Comparison of ENCODE assay signal across 3 cellular contexts in the genomic region with DNA sequence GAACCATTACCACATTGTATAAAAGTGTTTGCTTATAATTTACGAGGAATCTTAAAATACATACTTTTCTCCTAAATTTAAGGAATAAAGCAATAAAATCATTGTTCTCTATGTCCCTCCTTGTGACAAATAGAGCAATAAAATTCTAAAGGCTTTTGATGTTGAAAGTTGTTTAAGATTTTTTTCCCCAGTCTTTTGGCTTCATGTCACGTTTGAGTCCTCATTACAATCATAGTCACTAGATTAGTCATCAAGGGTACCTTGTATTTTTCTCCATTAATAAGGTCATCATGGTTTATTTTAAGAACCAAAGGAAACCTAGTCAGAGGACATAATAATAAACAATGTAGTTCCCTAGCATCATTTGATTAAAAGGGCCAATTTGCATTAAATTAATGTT.
TF ChIP-seq lines count a peak whose summit lies in the region.

No MANE protein-coding gene starts in this region.

TF ChIP-seq in SK-N-SH, 30 proteins besides CTCF, POLR2A, EP300 and RAD21:
- TF ChIP-seq, protein P1, sequence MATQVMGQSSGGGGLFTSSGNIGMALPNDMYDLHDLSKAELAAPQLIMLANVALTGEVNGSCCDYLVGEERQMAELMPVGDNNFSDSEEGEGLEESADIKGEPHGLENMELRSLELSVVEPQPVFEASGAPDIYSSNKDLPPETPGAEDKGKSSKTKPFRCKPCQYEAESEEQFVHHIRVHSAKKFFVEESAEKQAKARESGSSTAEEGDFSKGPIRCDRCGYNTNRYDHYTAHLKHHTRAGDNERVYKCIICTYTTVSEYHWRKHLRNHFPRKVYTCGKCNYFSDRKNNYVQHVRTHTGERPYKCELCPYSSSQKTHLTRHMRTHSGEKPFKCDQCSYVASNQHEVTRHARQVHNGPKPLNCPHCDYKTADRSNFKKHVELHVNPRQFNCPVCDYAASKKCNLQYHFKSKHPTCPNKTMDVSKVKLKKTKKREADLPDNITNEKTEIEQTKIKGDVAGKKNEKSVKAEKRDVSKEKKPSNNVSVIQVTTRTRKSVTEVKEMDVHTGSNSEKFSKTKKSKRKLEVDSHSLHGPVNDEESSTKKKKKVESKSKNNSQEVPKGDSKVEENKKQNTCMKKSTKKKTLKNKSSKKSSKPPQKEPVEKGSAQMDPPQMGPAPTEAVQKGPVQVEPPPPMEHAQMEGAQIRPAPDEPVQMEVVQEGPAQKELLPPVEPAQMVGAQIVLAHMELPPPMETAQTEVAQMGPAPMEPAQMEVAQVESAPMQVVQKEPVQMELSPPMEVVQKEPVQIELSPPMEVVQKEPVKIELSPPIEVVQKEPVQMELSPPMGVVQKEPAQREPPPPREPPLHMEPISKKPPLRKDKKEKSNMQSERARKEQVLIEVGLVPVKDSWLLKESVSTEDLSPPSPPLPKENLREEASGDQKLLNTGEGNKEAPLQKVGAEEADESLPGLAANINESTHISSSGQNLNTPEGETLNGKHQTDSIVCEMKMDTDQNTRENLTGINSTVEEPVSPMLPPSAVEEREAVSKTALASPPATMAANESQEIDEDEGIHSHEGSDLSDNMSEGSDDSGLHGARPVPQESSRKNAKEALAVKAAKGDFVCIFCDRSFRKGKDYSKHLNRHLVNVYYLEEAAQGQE (IDR thresholded peaks at IDR 0.05; ENCODE audit: low read depth, low read length) = no peak
- no peak for TF ChIP-seq CHD2 (IDR thresholded peaks at IDR 0.05; ENCODE audit: low read length, partially characterized antibody)
- TF ChIP-seq MEF2A (IDR thresholded peaks at IDR 0.05; ENCODE audit: borderline replicate concordance, low read depth) = peak; percentile 69; the same call in 1 of the 2 replicates
- TF ChIP-seq TCF12 (IDR thresholded peaks at IDR 0.05) = peak; percentile 14; the same call in 1 of the 2 replicates
- TF ChIP-seq, protein P2, sequence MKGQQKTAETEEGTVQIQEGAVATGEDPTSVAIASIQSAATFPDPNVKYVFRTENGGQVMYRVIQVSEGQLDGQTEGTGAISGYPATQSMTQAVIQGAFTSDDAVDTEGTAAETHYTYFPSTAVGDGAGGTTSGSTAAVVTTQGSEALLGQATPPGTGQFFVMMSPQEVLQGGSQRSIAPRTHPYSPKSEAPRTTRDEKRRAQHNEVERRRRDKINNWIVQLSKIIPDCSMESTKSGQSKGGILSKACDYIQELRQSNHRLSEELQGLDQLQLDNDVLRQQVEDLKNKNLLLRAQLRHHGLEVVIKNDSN (IDR thresholded peaks at IDR 0.05; ENCODE audit: borderline replicate concordance, low read depth) = no peak
- TF ChIP-seq JUND (IDR thresholded peaks at IDR 0.05) = peak; percentile 48; the same call in 1 of the 2 replicates
- TF ChIP-seq GABPA (IDR thresholded peaks at IDR 0.05; ENCODE audit: low read depth) = no peak
- TF ChIP-seq RFX5 (IDR thresholded peaks at IDR 0.05; ENCODE audit: low read length) = no peak
- TF ChIP-seq, protein P3, sequence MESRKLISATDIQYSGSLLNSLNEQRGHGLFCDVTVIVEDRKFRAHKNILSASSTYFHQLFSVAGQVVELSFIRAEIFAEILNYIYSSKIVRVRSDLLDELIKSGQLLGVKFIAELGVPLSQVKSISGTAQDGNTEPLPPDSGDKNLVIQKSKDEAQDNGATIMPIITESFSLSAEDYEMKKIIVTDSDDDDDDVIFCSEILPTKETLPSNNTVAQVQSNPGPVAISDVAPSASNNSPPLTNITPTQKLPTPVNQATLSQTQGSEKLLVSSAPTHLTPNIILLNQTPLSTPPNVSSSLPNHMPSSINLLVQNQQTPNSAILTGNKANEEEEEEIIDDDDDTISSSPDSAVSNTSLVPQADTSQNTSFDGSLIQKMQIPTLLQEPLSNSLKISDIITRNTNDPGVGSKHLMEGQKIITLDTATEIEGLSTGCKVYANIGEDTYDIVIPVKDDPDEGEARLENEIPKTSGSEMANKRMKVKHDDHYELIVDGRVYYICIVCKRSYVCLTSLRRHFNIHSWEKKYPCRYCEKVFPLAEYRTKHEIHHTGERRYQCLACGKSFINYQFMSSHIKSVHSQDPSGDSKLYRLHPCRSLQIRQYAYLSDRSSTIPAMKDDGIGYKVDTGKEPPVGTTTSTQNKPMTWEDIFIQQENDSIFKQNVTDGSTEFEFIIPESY (IDR thresholded peaks at IDR 0.05; ENCODE audit: borderline replicate concordance, low read depth) = no peak
- TF ChIP-seq SIN3A (IDR thresholded peaks at IDR 0.05; ENCODE audit: borderline replicate concordance, low read depth, low read length) = no peak
- TF ChIP-seq NRF1 (IDR thresholded peaks at IDR 0.05; ENCODE audit: low read depth, low read length) = no peak
- TF ChIP-seq TEAD4 (IDR thresholded peaks at IDR 0.05; ENCODE audit: borderline replicate concordance, insufficient read depth) = no peak
- peak; percentile 43; the same call in 1 of the 2 replicates for TF ChIP-seq FOSL2 (IDR thresholded peaks at IDR 0.05; ENCODE audit: borderline replicate concordance, low read depth)

TF ChIP-seq in SK-N-SH treated with all-trans-retinoic acid at 6 μM for 48 hours, 23 proteins besides CTCF, POLR2A, EP300 and RAD21:
- no peak for TF ChIP-seq BACH2 (CRISPR knock-in tag; IDR thresholded peaks at IDR 0.05; ENCODE audit: borderline replicate concordance)
- TF ChIP-seq ZNF565 (CRISPR knock-in tag; conservative IDR thresholded peaks at IDR 0.05; ENCODE audit: low read depth) = no peak
- TF ChIP-seq TOX (CRISPR knock-in tag; IDR thresholded peaks at IDR 0.05; ENCODE audit: borderline replicate concordance) = no peak
- TF ChIP-seq ZFP3 (CRISPR knock-in tag; IDR thresholded peaks at IDR 0.05) = no peak
- TF ChIP-seq ZNF8 (CRISPR knock-in tag; IDR thresholded peaks at IDR 0.05) = no peak
TF ChIP-seq in SK-N-SH treated with all-trans-retinoic acid at 6 μM for 48 hours: peak in this region for 0.

TF ChIP-seq in GM12878, 131 proteins besides CTCF, POLR2A, EP300 and RAD21:
- no peak for TF ChIP-seq SUZ12 (IDR thresholded peaks at IDR 0.05; ENCODE audit: unreplicated experiment)
- TF ChIP-seq BHLHE40 (IDR thresholded peaks at IDR 0.05; ENCODE audit: borderline replicate concordance in 1 of 2, low read depth in 2 of 2, low read length in 1 of 2) = peak; percentile 62 to 71; a peak in 3 of 4 replicates
- TF ChIP-seq JUNB (IDR thresholded peaks at IDR 0.05) = peak; percentile 58
- TF ChIP-seq SREBF2 (IDR thresholded peaks at IDR 0.05; ENCODE audit: low read length) = no peak
- TF ChIP-seq CHD1 (IDR thresholded peaks at IDR 0.05; ENCODE audit: low read depth, low read length) = no peak
- TF ChIP-seq STAT3 (IDR thresholded peaks at IDR 0.05; ENCODE audit: low read depth, low read length) = no peak
- TF ChIP-seq RCOR1 (conservative IDR thresholded peaks at IDR 0.05; ENCODE audit: low read depth, low read length) = no peak
- TF ChIP-seq, protein P4, sequence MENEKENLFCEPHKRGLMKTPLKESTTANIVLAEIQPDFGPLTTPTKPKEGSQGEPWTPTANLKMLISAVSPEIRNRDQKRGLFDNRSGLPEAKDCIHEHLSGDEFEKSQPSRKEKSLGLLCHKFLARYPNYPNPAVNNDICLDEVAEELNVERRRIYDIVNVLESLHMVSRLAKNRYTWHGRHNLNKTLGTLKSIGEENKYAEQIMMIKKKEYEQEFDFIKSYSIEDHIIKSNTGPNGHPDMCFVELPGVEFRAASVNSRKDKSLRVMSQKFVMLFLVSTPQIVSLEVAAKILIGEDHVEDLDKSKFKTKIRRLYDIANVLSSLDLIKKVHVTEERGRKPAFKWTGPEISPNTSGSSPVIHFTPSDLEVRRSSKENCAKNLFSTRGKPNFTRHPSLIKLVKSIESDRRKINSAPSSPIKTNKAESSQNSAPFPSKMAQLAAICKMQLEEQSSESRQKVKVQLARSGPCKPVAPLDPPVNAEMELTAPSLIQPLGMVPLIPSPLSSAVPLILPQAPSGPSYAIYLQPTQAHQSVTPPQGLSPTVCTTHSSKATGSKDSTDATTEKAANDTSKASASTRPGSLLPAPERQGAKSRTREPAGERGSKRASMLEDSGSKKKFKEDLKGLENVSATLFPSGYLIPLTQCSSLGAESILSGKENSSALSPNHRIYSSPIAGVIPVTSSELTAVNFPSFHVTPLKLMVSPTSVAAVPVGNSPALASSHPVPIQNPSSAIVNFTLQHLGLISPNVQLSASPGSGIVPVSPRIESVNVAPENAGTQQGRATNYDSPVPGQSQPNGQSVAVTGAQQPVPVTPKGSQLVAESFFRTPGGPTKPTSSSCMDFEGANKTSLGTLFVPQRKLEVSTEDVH (IDR thresholded peaks at IDR 0.05; ENCODE audit: low read depth, partially characterized antibody) = no peak
- no peak for TF ChIP-seq NRF1 (conservative IDR thresholded peaks at IDR 0.05; ENCODE audit: low read depth, low read length)
- TF ChIP-seq SRF (IDR thresholded peaks at IDR 0.05; ENCODE audit: low read depth in 2 of 2, low read length in 2 of 2) = no peak
